In genomic region chr2:98809116-98809515, GRCh38 we compare ENCODE assay signal across 1 cellular context.
TF ChIP-seq lines count a peak whose summit lies in the region.

No MANE protein-coding gene starts in this region.

TF ChIP-seq in GM12878, 131 proteins besides CTCF, POLR2A, EP300 and RAD21 (continued from another document):
- TF ChIP-seq SREBF2 (IDR thresholded peaks at IDR 0.05; ENCODE audit: low read length) (no peak), EED (IDR thresholded peaks at IDR 0.05; ENCODE audit: low read depth) (no peak), TCF12 (IDR thresholded peaks at IDR 0.05; ENCODE audit: low read depth, low read length) (no peak), CHD4 (IDR thresholded peaks at IDR 0.05) (no peak), YBX1 (IDR thresholded peaks at IDR 0.05) (no peak), CREB1 (IDR thresholded peaks at IDR 0.05; ENCODE audit: low read depth) (no peak), PKNOX1 (IDR thresholded peaks at IDR 0.05) (no peak), NR2C2 (IDR thresholded peaks at IDR 0.05; ENCODE audit: borderline replicate concordance, control insufficient read depth, insufficient read length, low read depth) (no peak), SMAD1 (IDR thresholded peaks at IDR 0.05; ENCODE audit: low read depth, partially characterized antibody) (no peak), HDGF (IDR thresholded peaks at IDR 0.05) (no peak)
